Comparison of ENCODE assay signal across 19 cellular contexts in genomic region chr10:77833792-77834191, GRCh38.
A peak's percentile ranks its signal among the peaks of the same experiment; 100 is the strongest.
DNase-seq lines count a peak whose midpoint lies in the region; ATAC-seq, FAIRE-seq and TF ChIP-seq lines count a peak whose summit lies in the region.
"Had no signal": no experiment of that assay in that cellular context is flagged by ENCODE, and none has a peak within 500 bp of the region (broad histone marks: within the 10 kb centered on the region; RNA-seq: fewer than 3 reads in every experiment).

No MANE protein-coding gene starts in this region.

- POLR2A ChIA-PET in A549 (lab: Yijun Ruan, JAX) = no interaction called here
- POLR2A ChIA-PET in CD4-positive, alpha-beta memory T cell (lab: Charles Lee; ENCODE audit: partially characterized antibody) = no interaction called here

- peak overlapping the region; percentile 81 to 96 (median 95) for H3K27ac Mint-ChIP-seq in CD4-positive, alpha-beta memory T cell
- peak overlapping the region; percentile 93 to 98 (median 96) for H3K27ac Mint-ChIP-seq in immature natural killer cell

- H3K36me3 Mint-ChIP-seq in CD4-positive, alpha-beta memory T cell = no peaks in the 10 kb centered on the region
- H3K36me3 Mint-ChIP-seq in immature natural killer cell = peaks cover 6 to 47% (median 17%) of the 10 kb centered on the region in 3 donors

- H3K4me2 ChIP-seq in A549 = no peak overlapping the region

- CTCF ChIA-PET in A549 (lab: Yijun Ruan, JAX) = interaction anchor here (0.6 kb wide), 1 partner anchor 67 kb away, joined by 3 read pairs; no protein-coding TSS in a partner anchor
- CTCF ChIA-PET in CD4-positive, alpha-beta memory T cell (lab: Charles Lee; ENCODE audit: partially characterized antibody) = interaction anchor here (4.4 to 10.5 kb wide), 2 partner anchors 117 to 122 kb away, joined by 33 to 282 read pairs; no protein-coding TSS in a partner anchor

- H3K27me3 Mint-ChIP-seq in CD4-positive, alpha-beta memory T cell = no peaks in the 10 kb centered on the region
- peaks cover 0 to 7% (median 3%) of the 10 kb centered on the region in 3 donors for H3K27me3 Mint-ChIP-seq in immature natural killer cell (ENCODE audit: low read depth in 3 of 3)

- DNase-seq in A549 (ENCODE audit: low read depth in 1 of 2, low spot score in 1 of 2) (no peak), adrenal gland (no peak), immature natural killer cell (no peak), amniotic stem cell (lab: John Stamatoyannopoulos, UW) (no peak), NCI-H146 treated with DMSO at 0.1 percent for 48 hours (lab: John Stamatoyannopoulos, UW; ENCODE audit: unreplicated experiment) (no peak), left ventricle myocardium inferior (no peak)
- no peak for DNase-seq in CD4-positive, alpha-beta memory T cell
- DNase-seq: BE2C, Calu3, DMS79, GM23248 had no signal

- H3K4me1 ChIP-seq in A549 = no peaks in the 10 kb centered on the region
- H3K4me1 ChIP-seq in CD4-positive, alpha-beta memory T cell (ENCODE audit: insufficient read depth, low read length) = peaks cover 47% of the 10 kb centered on the region
- H3K4me1 ChIP-seq in adrenal gland (replicated peaks in 1 of 2) = peaks cover 9 to 55% of the 10 kb centered on the region in 2 donors
- H3K4me1 ChIP-seq in left ventricle myocardium inferior = peaks cover 42% of the 10 kb centered on the region

- ATAC-seq in A549 = no peak
- ATAC-seq: GM12878, HCT116, HepG2 had no signal

- no peaks in the 10 kb centered on the region for H3K9me3 ChIP-seq in A549
- no peaks in the 10 kb centered on the region for H3K9me3 ChIP-seq in CD4-positive, alpha-beta memory T cell (ENCODE audit: control insufficient read depth in 1 of 2, low read length in 2 of 2)
- no peaks in the 10 kb centered on the region for H3K9me3 ChIP-seq in adrenal gland (replicated peaks in 1 of 3)
- H3K9me3 ChIP-seq in left ventricle myocardium inferior (replicated peaks) = no peaks in the 10 kb centered on the region
- H3K9me3 ChIP-seq: BE2C had no signal

- no peak for TF ChIP-seq POLR2A in A549 (IDR thresholded peaks at IDR 0.05; ENCODE audit: low read length)
- TF ChIP-seq POLR2A in adrenal gland (IDR thresholded peaks at IDR 0.05) = no peak

- no peaks in the 10 kb centered on the region for H3K27me3 ChIP-seq in CD4-positive, alpha-beta memory T cell (ENCODE audit: insufficient read depth, low read length)
- H3K27me3 ChIP-seq in adrenal gland = no peaks in the 10 kb centered on the region
- no peaks in the 10 kb centered on the region for H3K27me3 ChIP-seq in left ventricle myocardium inferior (ENCODE audit: low read depth)
- H3K27me3 ChIP-seq: BE2C had no signal

- H3K4me3 ChIP-seq in A549 = no peak overlapping the region
- no peak overlapping the region for H3K4me3 ChIP-seq in CD4-positive, alpha-beta memory T cell (ENCODE audit: low read length in 2 of 2)
- no peak overlapping the region for H3K4me3 ChIP-seq in adrenal gland
- H3K4me3 ChIP-seq in left ventricle myocardium inferior = no peak overlapping the region
- H3K4me3 ChIP-seq: GM12878, GM23248 had no signal

- H3K27ac ChIP-seq in A549 (no peak overlapping the region), adrenal gland (peak overlapping the region in 3 of 5 donors; percentile 68 to 87 (median 87)), left ventricle myocardium inferior (replicated peaks) (no peak overlapping the region)
- H3K27ac ChIP-seq in CD4-positive, alpha-beta memory T cell (ENCODE audit: low read depth, low read length) = peak overlapping the region; percentile 5
- H3K27ac ChIP-seq: C4-2B, GM23248 had no signal

- no peak for TF ChIP-seq CTCF in A549 (IDR thresholded peaks at IDR 0.05)
- no peak for TF ChIP-seq CTCF in adrenal gland (IDR thresholded peaks at IDR 0.05)
- no peak for TF ChIP-seq CTCF in left ventricle myocardium inferior (IDR thresholded peaks at IDR 0.05; ENCODE audit: borderline replicate concordance)

- H3K4me3 Mint-ChIP-seq in CD4-positive, alpha-beta memory T cell = no peak overlapping the region
- no peak overlapping the region for H3K4me3 Mint-ChIP-seq in immature natural killer cell

- H3K9me3 Mint-ChIP-seq in CD4-positive, alpha-beta memory T cell = no peaks in the 10 kb centered on the region
- no peaks in the 10 kb centered on the region for H3K9me3 Mint-ChIP-seq in immature natural killer cell

- FAIRE-seq in A549 (lab: Jason Lieb, UNC) = no peak
- FAIRE-seq: A204.1, GM12878, GM18507, H54, HepG2, HTR-8/SVneo had no signal

- H3K36me3 ChIP-seq in CD4-positive, alpha-beta memory T cell (ENCODE audit: insufficient read depth, low read length) = no peaks in the 10 kb centered on the region
- H3K36me3 ChIP-seq in adrenal gland (replicated peaks in 1 of 2) (peaks cover 0 to 83% of the 10 kb centered on the region in 2 donors), left ventricle myocardium inferior (peaks cover 52% of the 10 kb centered on the region)

- no peak for TF ChIP-seq RAD21 in A549 (conservative IDR thresholded peaks at IDR 0.05 in 1 of 2, IDR thresholded peaks at IDR 0.05 in 1 of 2)

- H3K4me1 Mint-ChIP-seq in CD4-positive, alpha-beta memory T cell = peaks cover 27 to 59% (median 39%) of the 10 kb centered on the region in 4 donors
- peaks cover 31 to 36% of the 10 kb centered on the region in 2 donors for H3K4me1 Mint-ChIP-seq in immature natural killer cell

- intact Hi-C loops in CD4-positive, alpha-beta memory T cell (cut with micrococcal nuclease) = loop anchor here (10.0 kb wide), 1 partner anchor 659 kb away; no protein-coding TSS in a partner anchor
- intact Hi-C loops in adrenal gland (cut with DNase I) (no loop called here), left ventricle myocardium inferior (cut with micrococcal nuclease) (no loop called here)

- TF ChIP-seq EP300 in A549 (IDR thresholded peaks at IDR 0.05) = no peak

- whole genome bisulfite sequencing in A549 (ENCODE audit: missing lambda C conversion rate) = 94% methylated on average over 15 of the region's 15 CpGs
- 91 to 96% (median 94%) methylated on average over 13 to 15 of the region's 15 CpGs for WGBS in adrenal gland, 4 donors

TF ChIP-seq in A549, 52 proteins besides CTCF, POLR2A, EP300 and RAD21:
- TF ChIP-seq NFE2L2 (conservative IDR thresholded peaks at IDR 0.05; ENCODE audit: low read length) (no peak), REST (IDR thresholded peaks at IDR 0.05) (no peak), ZSCAN20 (CRISPR knock-in tag; IDR thresholded peaks at IDR 0.05) (no peak), KDM1A (IDR thresholded peaks at IDR 0.05; ENCODE audit: low read depth) (0 out of 2 replicates have a peak, but pooled peaks have one; percentile 1), HOXA7 (CRISPR knock-in tag; IDR thresholded peaks at IDR 0.05) (no peak), SMC3 (IDR thresholded peaks at IDR 0.05) (no peak)
TF ChIP-seq in A549: peak in this region for 1.

Comparison
In these comparisons a context has a peak if more than half of its experiments do, and no peak if none do; other contexts are left out.
1. H3K27ac ChIP-seq: peak in CD4-positive, alpha-beta memory T cell (single experiment) and adrenal gland (3 of 5); none in A549 (0 of 2) and left ventricle myocardium inferior (single experiment).